Comparison of ENCODE assay signal across 8 cellular contexts in the genomic region with DNA sequence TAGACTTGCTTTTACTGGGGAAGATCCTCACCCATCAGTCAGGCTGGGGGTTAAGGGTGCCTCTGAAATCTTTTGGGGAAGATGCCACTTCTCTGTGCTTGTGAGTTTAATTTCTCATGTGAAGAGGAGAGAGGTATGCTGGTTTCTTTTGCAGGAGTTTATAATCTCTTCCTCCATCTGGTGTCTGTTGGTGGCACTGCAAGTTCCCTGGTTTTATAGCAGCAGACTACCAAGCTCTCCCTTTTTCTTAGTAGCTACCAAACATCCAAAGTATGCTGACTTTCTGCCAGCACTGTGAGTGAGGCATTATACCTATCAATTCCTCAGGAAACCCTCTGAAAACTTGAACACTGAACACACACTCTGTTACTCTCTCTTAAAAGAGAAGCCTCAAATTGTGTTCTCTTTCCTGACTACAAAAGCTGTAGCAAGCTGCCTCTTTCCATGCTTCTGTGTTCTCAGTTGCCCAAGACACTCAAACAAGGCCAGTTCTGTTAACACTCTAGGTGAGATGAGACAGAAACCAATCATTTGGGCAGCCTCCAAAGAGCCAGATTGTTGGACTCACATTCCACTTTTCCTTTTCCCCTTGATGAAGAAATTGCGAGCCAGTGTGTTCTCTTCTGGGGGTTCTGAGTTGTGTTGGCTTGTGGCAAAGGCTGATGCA.
A peak's percentile ranks its signal among the peaks of the same experiment; 100 is the strongest.
DNase-seq lines count a peak whose midpoint lies in the region; ATAC-seq, FAIRE-seq and TF ChIP-seq lines count a peak whose summit lies in the region.

No MANE protein-coding gene starts in this region.

- TF ChIP-seq POLR2A in HCT116 (IDR thresholded peaks at IDR 0.05; ENCODE audit: borderline replicate concordance, extremely low read depth, insufficient read depth, insufficient read length): no peak

- peaks cover 6% of the 10 kb centered on the region for H3K27me3 Mint-ChIP-seq in Caco-2 (ENCODE audit: insufficient read depth, unreplicated experiment)
- H3K27me3 Mint-ChIP-seq in activated T-helper 1 cell treated with anti-CD3 and anti-CD28 coated beads, Interleukin-12 subunit alpha, Interleukin-12 subunit beta, Interleukin-2, Interleukin-4 antibody, amounts not matched to agents 30 ng/mL and 10 ng/mL and 1 ng/mL, durations not matched to agents 14 hours and 24 hours and 36 hours (ENCODE audit: insufficient read depth): no peaks in the 10 kb centered on the region

- H3K9me3 ChIP-seq in Caco-2 (no peaks in the 10 kb centered on the region; the same call in 1 of the 2 replicates), HCT116 (ENCODE audit: control insufficient read depth in 1 of 2, insufficient read depth in 1 of 2, low read depth in 1 of 2, low read length in 2 of 2) (no peaks in the 10 kb centered on the region), right atrium auricular region (peaks cover 0 to 17% of the 10 kb centered on the region in 2 donors)

- no peak overlapping the region for H2AFZ ChIP-seq in HCT116 (ENCODE audit: low read depth, low read length, poor library complexity, severe bottlenecking)

- no peak overlapping the region for H3K4me2 ChIP-seq in HCT116 (ENCODE audit: low read length)

- DNase-seq in Caco-2: peak in 1 of 2 experiments; percentile 16
- peak; percentile 12 for DNase-seq in HCT116 (ENCODE audit: low read depth, low spot score)
- DNase-seq in RCC 7860 (ENCODE audit: low spot score): peak; percentile 12
- DNase-seq in iPS-NIHi7 (ENCODE audit: extremely low spot score): peak; percentile 71
- no peak for DNase-seq in ureter (ENCODE audit: low spot score)
- no peak for DNase-seq in activated T-helper 1 cell treated with anti-CD3 and anti-CD28 coated beads, Interleukin-12 subunit alpha, Interleukin-12 subunit beta, Interleukin-2, Interleukin-4 antibody, amounts not matched to agents 30 ng/mL and 10 ng/mL and 1 ng/mL, durations not matched to agents 14 hours and 24 hours and 36 hours (ENCODE audit: low spot score)
- DNase-seq in right atrium auricular region (ENCODE audit: low spot score): no peak

- no peaks in the 10 kb centered on the region for H3K4me1 Mint-ChIP-seq in Caco-2 (ENCODE audit: low read depth, unreplicated experiment)
- no peaks in the 10 kb centered on the region for H3K4me1 Mint-ChIP-seq in activated T-helper 1 cell treated with anti-CD3 and anti-CD28 coated beads, Interleukin-12 subunit alpha, Interleukin-12 subunit beta, Interleukin-2, Interleukin-4 antibody, amounts not matched to agents 30 ng/mL and 10 ng/mL and 1 ng/mL, durations not matched to agents 14 hours and 24 hours and 36 hours (ENCODE audit: low read depth)

- no peak for FAIRE-seq in RCC 7860 (lab: Jason Lieb, UNC)

- POLR2A ChIA-PET in Caco-2 (lab: Charles Lee): no interaction called here
- POLR2A ChIA-PET in HCT116 (lab: Charles Lee): no interaction called here

- H3K4me3 ChIP-seq in Caco-2 (ENCODE audit: low read depth, low read length): no peak overlapping the region
- H3K4me3 ChIP-seq in HCT116 (replicated peaks in 1 of 2; ENCODE audit: low read depth in 1 of 2, low read length in 2 of 2): no peak overlapping the region
- no peak overlapping the region for H3K4me3 ChIP-seq in right atrium auricular region

- no peak overlapping the region for H3K27ac Mint-ChIP-seq in Caco-2 (ENCODE audit: unreplicated experiment)
- H3K27ac Mint-ChIP-seq in activated T-helper 1 cell treated with anti-CD3 and anti-CD28 coated beads, Interleukin-12 subunit alpha, Interleukin-12 subunit beta, Interleukin-2, Interleukin-4 antibody, amounts not matched to agents 30 ng/mL and 10 ng/mL and 1 ng/mL, durations not matched to agents 14 hours and 24 hours and 36 hours: no peak overlapping the region

- no peak overlapping the region for H3K9ac ChIP-seq in HCT116 (ENCODE audit: low read length)

- H3K9me2 ChIP-seq in HCT116 (ENCODE audit: insufficient read depth): no peaks in the 10 kb centered on the region

- H3K9me3 Mint-ChIP-seq in Caco-2 (ENCODE audit: unreplicated experiment): no peaks in the 10 kb centered on the region
- H3K9me3 Mint-ChIP-seq in activated T-helper 1 cell treated with anti-CD3 and anti-CD28 coated beads, Interleukin-12 subunit alpha, Interleukin-12 subunit beta, Interleukin-2, Interleukin-4 antibody, amounts not matched to agents 30 ng/mL and 10 ng/mL and 1 ng/mL, durations not matched to agents 14 hours and 24 hours and 36 hours: no peaks in the 10 kb centered on the region

- peak; percentile 82 for ATAC-seq in HCT116
- ATAC-seq in GM19452 (IDR thresholded peaks at IDR 0.05; ENCODE audit: unreplicated experiment): no peak

- RAD21 ChIA-PET in HCT116 (lab: Charles Lee; ENCODE audit: low non-redundant PET in 1 of 2, low total read pairs in 2 of 2, uncharacterized antibody in 2 of 2, unreplicated experiment in 2 of 2): no interaction called here

- intact Hi-C loops in Caco-2 (cut with micrococcal nuclease; ENCODE audit: unreplicated experiment) (no loop called here), HCT116 (cut with micrococcal nuclease) (no loop called here)
- intact Hi-C loops in activated T-helper 1 cell treated with anti-CD3 and anti-CD28 coated beads, Interleukin-12 subunit alpha, Interleukin-12 subunit beta, Interleukin-2, Interleukin-4 antibody, amounts not matched to agents 30 ng/mL and 10 ng/mL and 1 ng/mL, durations not matched to agents 14 hours and 24 hours and 36 hours (cut with micrococcal nuclease): no loop called here

- BruUV-seq in Caco-2 (replicated peaks; lab: Mats Ljungman, UMichigan): no TSS peak
- BruUV-seq in HCT116 (replicated peaks; lab: Mats Ljungman, UMichigan): no TSS peak

- H4K20me1 ChIP-seq in HCT116 (ENCODE audit: insufficient read depth): no peaks in the 10 kb centered on the region

- CTCF ChIA-PET in Caco-2 (lab: Charles Lee): interaction anchor here (0.6 to 1.0 kb wide), 2 partner anchors 91 to 420 kb away, joined by 3 to 4 read pairs; no protein-coding TSS in a partner anchor
- CTCF ChIA-PET in HCT116 (lab: Charles Lee): interaction anchor here (0.7 to 1.2 kb wide), 4 partner anchors 9 to 91 kb away, joined by 3 to 5 read pairs (median 4); no protein-coding TSS in a partner anchor

- H3K4me3 Mint-ChIP-seq in Caco-2 (ENCODE audit: unreplicated experiment): no peak overlapping the region
- H3K4me3 Mint-ChIP-seq in activated T-helper 1 cell treated with anti-CD3 and anti-CD28 coated beads, Interleukin-12 subunit alpha, Interleukin-12 subunit beta, Interleukin-2, Interleukin-4 antibody, amounts not matched to agents 30 ng/mL and 10 ng/mL and 1 ng/mL, durations not matched to agents 14 hours and 24 hours and 36 hours: no peak overlapping the region

- TF ChIP-seq CTCF in Caco-2 (IDR thresholded peaks at IDR 0.05; ENCODE audit: insufficient read depth in 1 of 2, low read depth in 1 of 2, low read length in 1 of 2, severe bottlenecking in 1 of 2, unreplicated experiment in 1 of 2) (peak; percentile 56 to 70), HCT116 (IDR thresholded peaks at IDR 0.05 in 2 of 3, conservative IDR thresholded peaks at IDR 0.05 in 1 of 3; ENCODE audit: borderline replicate concordance in 1 of 3, insufficient read depth in 1 of 3, low read depth in 2 of 3, low read length in 2 of 3) (peak; percentile 21 to 60 (median 54); a peak in 4 of 6 replicates), right atrium auricular region (IDR thresholded peaks at IDR 0.05) (peak in 1 of 2 donors; percentile 28)

- TF ChIP-seq RAD21 in HCT116 (IDR thresholded peaks at IDR 0.05; ENCODE audit: low read depth): peak; percentile 30; the same call in 1 of the 2 replicates

- H3K36me3 ChIP-seq in Caco-2 (ENCODE audit: control insufficient read depth, insufficient read depth, low read length) (no peaks in the 10 kb centered on the region), HCT116 (ENCODE audit: control insufficient read depth in 1 of 2, insufficient read depth in 2 of 2, low read length in 2 of 2) (no peaks in the 10 kb centered on the region), right atrium auricular region (no peaks in the 10 kb centered on the region)

- H3K79me2 ChIP-seq in HCT116 (ENCODE audit: insufficient read depth, low read length): no peaks in the 10 kb centered on the region

- H3K4me1 ChIP-seq in Caco-2 (no peaks in the 10 kb centered on the region), HCT116 (ENCODE audit: control insufficient read depth in 1 of 2, insufficient read depth in 2 of 2, low read length in 2 of 2) (no peaks in the 10 kb centered on the region), right atrium auricular region (no peaks in the 10 kb centered on the region)

- H3K27ac ChIP-seq in HCT116 (ENCODE audit: low read depth, low read length) (no peak overlapping the region), right atrium auricular region (no peak overlapping the region)

- H3K36me3 Mint-ChIP-seq in Caco-2 (ENCODE audit: insufficient read depth, unreplicated experiment): no peaks in the 10 kb centered on the region
- H3K36me3 Mint-ChIP-seq in activated T-helper 1 cell treated with anti-CD3 and anti-CD28 coated beads, Interleukin-12 subunit alpha, Interleukin-12 subunit beta, Interleukin-2, Interleukin-4 antibody, amounts not matched to agents 30 ng/mL and 10 ng/mL and 1 ng/mL, durations not matched to agents 14 hours and 24 hours and 36 hours (ENCODE audit: low read depth): no peaks in the 10 kb centered on the region

- H3K27me3 ChIP-seq in Caco-2 (replicated peaks; ENCODE audit: control insufficient read depth, insufficient read depth, low read length): no peaks in the 10 kb centered on the region
- H3K27me3 ChIP-seq in HCT116 (ENCODE audit: insufficient read depth, low read length): peaks cover 15% of the 10 kb centered on the region; the same call in 1 of the 2 replicates
- no peaks in the 10 kb centered on the region for H3K27me3 ChIP-seq in right atrium auricular region

TF ChIP-seq in HCT116, 20 proteins besides CTCF, POLR2A, EP300 and RAD21 (continues in another document):
- TF ChIP-seq ELF1 (IDR thresholded peaks at IDR 0.05; ENCODE audit: borderline replicate concordance, low read depth): no peak
- no peak for TF ChIP-seq CBX3 (IDR thresholded peaks at IDR 0.05; ENCODE audit: low read depth)
- TF ChIP-seq EZH2phosphoT487 (IDR thresholded peaks at IDR 0.05; ENCODE audit: borderline replicate concordance): no peak
- TF ChIP-seq JUND (IDR thresholded peaks at IDR 0.05): no peak
- no peak for TF ChIP-seq ZNF274 (IDR thresholded peaks at IDR 0.05; ENCODE audit: low read depth, low read length)
- no peak for TF ChIP-seq SRF (IDR thresholded peaks at IDR 0.05; ENCODE audit: low read depth)
- no peak for TF ChIP-seq SP1 (IDR thresholded peaks at IDR 0.05; ENCODE audit: low read depth)
- no peak for TF ChIP-seq TCF7L2 (IDR thresholded peaks at IDR 0.05; ENCODE audit: borderline replicate concordance, extremely low read depth, insufficient read depth, insufficient read length)
- no peak for TF ChIP-seq ZFX (IDR thresholded peaks at IDR 0.05)
- TF ChIP-seq, protein P1, sequence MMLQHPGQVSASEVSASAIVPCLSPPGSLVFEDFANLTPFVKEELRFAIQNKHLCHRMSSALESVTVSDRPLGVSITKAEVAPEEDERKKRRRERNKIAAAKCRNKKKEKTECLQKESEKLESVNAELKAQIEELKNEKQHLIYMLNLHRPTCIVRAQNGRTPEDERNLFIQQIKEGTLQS (IDR thresholded peaks at IDR 0.05): no peak
- TF ChIP-seq POLR2AphosphoS5 (IDR thresholded peaks at IDR 0.05; ENCODE audit: low read depth, low read length): no peak
- TF ChIP-seq EZH2 (IDR thresholded peaks at IDR 0.05): no peak

Comparison
In these comparisons a context has a peak if more than half of its experiments do, and no peak if none do; other contexts are left out.
1. DNase-seq: peak in HCT116 (single experiment), RCC 7860 (single experiment) and iPS-NIHi7 (single experiment); none in ureter (single experiment), activated T-helper 1 cell treated with anti-CD3 and anti-CD28 coated beads, Interleukin-12 subunit alpha, Interleukin-12 subunit beta, Interleukin-2, Interleukin-4 antibody, amounts not matched to agents 30 ng/mL and 10 ng/mL and 1 ng/mL, durations not matched to agents 14 hours and 24 hours and 36 hours (single experiment) and right atrium auricular region (single experiment).